ENCODE assay signal across 1 cellular context in genomic region chr2:219527472-219527871, GRCh38.
TF ChIP-seq lines count a peak whose summit lies in the region.

No MANE protein-coding gene starts in this region.

TF ChIP-seq in endothelial cell of umbilical vein, 7 proteins besides CTCF, POLR2A, EP300 and RAD21 (continued from another document):
- TF ChIP-seq EZH2 (IDR thresholded peaks at IDR 0.05; ENCODE audit: borderline replicate concordance, low read depth, low read length, severe bottlenecking) = peak; percentile 44
